8 cellular contexts compared by ENCODE assay signal in the genomic region with DNA sequence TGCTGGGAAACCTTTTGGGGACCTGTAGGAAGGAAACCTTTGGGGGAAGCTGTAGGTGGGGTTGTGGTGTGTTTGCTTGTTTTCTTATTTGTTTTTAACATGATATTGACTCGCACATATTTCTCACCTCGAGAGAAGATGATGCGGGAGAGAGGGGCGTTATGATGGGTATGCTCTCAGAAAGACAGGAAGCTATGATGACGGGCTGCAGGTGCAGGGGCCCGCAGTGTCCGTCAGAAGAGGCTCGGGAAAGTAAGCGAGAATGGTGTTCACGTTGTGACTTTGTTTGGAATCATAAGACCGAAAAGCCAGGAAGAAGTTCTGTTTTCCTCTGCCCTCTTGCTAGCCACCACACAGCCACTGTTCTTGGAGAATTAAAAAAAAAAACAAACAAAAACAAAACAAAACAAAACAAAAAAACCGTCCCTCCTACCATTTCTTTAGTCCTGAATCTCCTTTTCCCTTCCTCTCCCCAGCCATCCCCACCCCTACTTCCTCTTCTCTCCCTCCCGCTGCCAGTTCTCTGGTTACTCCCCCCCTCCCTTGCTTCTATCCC. TPM values are rescaled to one million over a fixed set of nuclear protein-coding genes. Genes with fewer than 3 reads are reported as not detected.
DNase-seq lines count a peak whose midpoint lies in the region; ATAC-seq and TF ChIP-seq lines count a peak whose summit lies in the region.

No MANE protein-coding gene starts in this region.

- H3K4me1 ChIP-seq in mesenchymal stem cell (ENCODE audit: control insufficient read depth, insufficient read depth, low read depth, low read length) (peaks cover 10% of the 10 kb centered on the region), adrenal gland (replicated peaks in 1 of 2) (no peaks in the 10 kb centered on the region)

- H3K9me3 ChIP-seq in mesenchymal stem cell (ENCODE audit: control insufficient read depth, low read length): no peaks in the 10 kb centered on the region
- no peaks in the 10 kb centered on the region for H3K9me3 ChIP-seq in adrenal gland (replicated peaks in 1 of 3)

- peak overlapping the region; percentile 78 for H3K4me2 ChIP-seq in mesenchymal stem cell (ENCODE audit: low read length, poor library complexity, severe bottlenecking)

- no peak overlapping the region for H2AK5ac ChIP-seq in mesenchymal stem cell (ENCODE audit: low read length, severe bottlenecking)

- H2BK5ac ChIP-seq in mesenchymal stem cell (ENCODE audit: low read depth, low read length, poor library complexity, severe bottlenecking): no peak overlapping the region

- in situ Hi-C loops in astrocyte of the cerebellum (cut with HindIII; ENCODE audit: low sequenced_read_pairs): loop anchor here (10.0 to 25.0 kb wide), 2 partner anchors 668 to 815 kb away; no protein-coding TSS in a partner anchor

- no peak for TF ChIP-seq POLR2A in adrenal gland (IDR thresholded peaks at IDR 0.05)

- H2AFZ ChIP-seq in mesenchymal stem cell (ENCODE audit: low read depth, low read length): no peak overlapping the region

- ATAC-seq in HG03039 (IDR thresholded peaks at IDR 0.05; ENCODE audit: unreplicated experiment) (no peak), HG03442 (IDR thresholded peaks at IDR 0.05; ENCODE audit: unreplicated experiment) (no peak)

- H3K18ac ChIP-seq in mesenchymal stem cell (ENCODE audit: low read depth in 1 of 2, low read length in 2 of 2): no peak overlapping the region

- CTCF ChIA-PET in HEK293T (lab: Yijun Ruan, JAX): interaction anchor here (0.9 to 1.4 kb wide), 3 partner anchors 9 to 667 kb away, joined by 3 to 4 read pairs (median 3); no protein-coding TSS in a partner anchor

- H3K27ac ChIP-seq in mesenchymal stem cell (ENCODE audit: low read length, poor library complexity, severe bottlenecking) (no peak overlapping the region), adrenal gland (no peak overlapping the region)

- intact Hi-C loops in adrenal gland (cut with DNase I): no loop called here

- POLR2A ChIA-PET in HEK293T (lab: Yijun Ruan, JAX): interaction anchor here (1.1 to 1.3 kb wide), 2 partner anchors 9 to 10 kb away, joined by 3 to 4 read pairs; no protein-coding TSS in a partner anchor

- H2BK120ac ChIP-seq in mesenchymal stem cell (ENCODE audit: low read depth, low read length): no peak overlapping the region

- peak overlapping the region; percentile 51 for H3K4me3 ChIP-seq in astrocyte of the cerebellum (ENCODE audit: low read depth, low read length)
- H3K4me3 ChIP-seq in mesenchymal stem cell (ENCODE audit: insufficient read depth in 1 of 2, low read depth in 1 of 2, low read length in 2 of 2): peak overlapping the region; percentile 62 to 75
- peak overlapping the region in 1 of 4 donors; percentile 26 for H3K4me3 ChIP-seq in adrenal gland

- no peaks in the 10 kb centered on the region for H3K79me1 ChIP-seq in mesenchymal stem cell (replicated peaks; ENCODE audit: low read length, poor library complexity, severe bottlenecking)

- no peaks in the 10 kb centered on the region for H3K36me3 ChIP-seq in mesenchymal stem cell (ENCODE audit: control insufficient read depth in 1 of 2, insufficient read depth in 2 of 2, low read depth in 1 of 2, low read length in 2 of 2)
- no peaks in the 10 kb centered on the region for H3K36me3 ChIP-seq in adrenal gland (replicated peaks in 1 of 2)

- peaks cover 24 to 91% of the 10 kb centered on the region in 2 experiments for H3K27me3 ChIP-seq in mesenchymal stem cell (ENCODE audit: control insufficient read depth in 1 of 2, insufficient read depth in 1 of 2, low read length in 2 of 2)
- H3K27me3 ChIP-seq in adrenal gland: peaks cover 27% of the 10 kb centered on the region

- H2BK15ac ChIP-seq in mesenchymal stem cell (ENCODE audit: low read depth, poor library complexity, severe bottlenecking): no peak overlapping the region

- no peak overlapping the region for H3K14ac ChIP-seq in mesenchymal stem cell (ENCODE audit: low read length in 2 of 2)

- H2BK12ac ChIP-seq in mesenchymal stem cell (ENCODE audit: low read length in 2 of 2): no peak overlapping the region

- TF ChIP-seq CTCF in astrocyte of the cerebellum (IDR thresholded peaks at IDR 0.05; ENCODE audit: low read depth, low read length, missing control alignments) (no peak), adrenal gland (IDR thresholded peaks at IDR 0.05) (no peak)

- H4K91ac ChIP-seq in mesenchymal stem cell (ENCODE audit: low read length): no peak overlapping the region

- no peak overlapping the region for H4K8ac ChIP-seq in mesenchymal stem cell (ENCODE audit: low read length)

- H3K4ac ChIP-seq in mesenchymal stem cell (ENCODE audit: low read depth in 1 of 2, low read length in 2 of 2): no peak overlapping the region

- DNase-seq in 8988T (peak; percentile 28), HEK293T (ENCODE audit: extremely low spot score) (peak; percentile 53), astrocyte of the cerebellum (ENCODE audit: low read depth) (no peak), mesenchymal stem cell (no peak), adrenal gland (no peak)
- no peak for DNase-seq in activated CD4-positive, alpha-beta T cell treated with anti-CD3 and anti-CD28 coated beads, Interleukin-2, amount 50 U/mL, for 4 hours

- 24% methylated on average over 12 of the region's 13 CpGs for WGBS in mesenchymal stem cell
- WGBS in adrenal gland, 4 donors: 4 to 9% (median 5%) methylated on average over 13 of the region's 13 CpGs

- H3K9ac ChIP-seq in mesenchymal stem cell (ENCODE audit: low read length): peak overlapping the region; percentile 18

- no peak overlapping the region for H3K23ac ChIP-seq in mesenchymal stem cell (ENCODE audit: low read length in 2 of 2)

TF ChIP-seq in HEK293T, 16 proteins besides CTCF, POLR2A, EP300 and RAD21:
- TF ChIP-seq FOXM1 (IDR thresholded peaks at IDR 0.05; ENCODE audit: borderline replicate concordance): no peak
- no peak for TF ChIP-seq NFRKB (IDR thresholded peaks at IDR 0.05)

RNA-seq across cellular contexts. Expression of a gene that starts 0.4 kb away (rescaled TPM):
- not detected for polyA plus RNA-seq in mesenchymal stem cell (2013, experiment 1 of 2)
- polyA plus RNA-seq in mesenchymal stem cell (2013, experiment 2 of 2): not detected
- under 1 TPM; 0.07 to 0.94 (median 0.41) TPM for total RNA-seq in adrenal gland
- under 1 TPM; 0.16 to 0.42 (median 0.27) TPM for polyA plus RNA-seq in adrenal gland

Comparison
In these comparisons a context has a peak if more than half of its experiments do, and no peak if none do; other contexts are left out.
1. DNase-seq: peak in 8988T (single experiment) and HEK293T (single experiment); none in astrocyte of the cerebellum (single experiment), mesenchymal stem cell (single experiment), activated CD4-positive, alpha-beta T cell treated with anti-CD3 and anti-CD28 coated beads, Interleukin-2, amount 50 U/mL, for 4 hours (0 of 2) and adrenal gland (0 of 7).